Comparison of ENCODE assay signal across 23 cellular contexts in genomic region chr13:88736026-88736425, GRCh38.
"Had no signal": no experiment of that assay in that cellular context is flagged by ENCODE, and none has a peak within 500 bp of the region (broad histone marks: within the 10 kb centered on the region; RNA-seq: fewer than 3 reads in every experiment).

No MANE protein-coding gene starts in this region.

- H3K27ac ChIP-seq: HL-60, KMS-11, PC-9, SJSA1, SK-N-MC had no signal

- H3K9ac ChIP-seq: KMS-11 had no signal

- H3K4me3 ChIP-seq: K562, PC-9, SJSA1, SK-N-MC had no signal

- H3K4me2 ChIP-seq: KMS-11, PC-9 had no signal

- ATAC-seq: K562 had no signal

- H3K36me3 ChIP-seq: SJSA1 had no signal

- H3K27me3 ChIP-seq: SJSA1 had no signal

- H3K4me1 ChIP-seq: SJSA1 had no signal

- H2AFZ ChIP-seq: PC-9 had no signal

- DNase-seq: MV-4-11, NCI-H1048, NCI-H1105, NCI-H1417, NCI-H1436 treated with DMSO at 0.1 percent for 48 hours, NCI-H1694, NCI-H187 treated with DMSO at 0.1 percent for 48 hours, NCI-H2029 treated with DMSO at 0.1 percent for 48 hours, NCI-H2227 treated with DMSO at 0.1 percent for 48 hours, NCI-H524, NCI-H526 treated with DMSO at 0.1 percent for 48 hours, NCI-H774, PC-9, Right ventricle myocardium superior, RPMI8226, SIG-M5 had no signal

- H3K9me3 ChIP-seq: SJSA1 had no signal

- FAIRE-seq: HTR-8/SVneo, K562, RCC 7860 had no signal
